Comparison of ENCODE assay signal across 8 cellular contexts in the genomic region with DNA sequence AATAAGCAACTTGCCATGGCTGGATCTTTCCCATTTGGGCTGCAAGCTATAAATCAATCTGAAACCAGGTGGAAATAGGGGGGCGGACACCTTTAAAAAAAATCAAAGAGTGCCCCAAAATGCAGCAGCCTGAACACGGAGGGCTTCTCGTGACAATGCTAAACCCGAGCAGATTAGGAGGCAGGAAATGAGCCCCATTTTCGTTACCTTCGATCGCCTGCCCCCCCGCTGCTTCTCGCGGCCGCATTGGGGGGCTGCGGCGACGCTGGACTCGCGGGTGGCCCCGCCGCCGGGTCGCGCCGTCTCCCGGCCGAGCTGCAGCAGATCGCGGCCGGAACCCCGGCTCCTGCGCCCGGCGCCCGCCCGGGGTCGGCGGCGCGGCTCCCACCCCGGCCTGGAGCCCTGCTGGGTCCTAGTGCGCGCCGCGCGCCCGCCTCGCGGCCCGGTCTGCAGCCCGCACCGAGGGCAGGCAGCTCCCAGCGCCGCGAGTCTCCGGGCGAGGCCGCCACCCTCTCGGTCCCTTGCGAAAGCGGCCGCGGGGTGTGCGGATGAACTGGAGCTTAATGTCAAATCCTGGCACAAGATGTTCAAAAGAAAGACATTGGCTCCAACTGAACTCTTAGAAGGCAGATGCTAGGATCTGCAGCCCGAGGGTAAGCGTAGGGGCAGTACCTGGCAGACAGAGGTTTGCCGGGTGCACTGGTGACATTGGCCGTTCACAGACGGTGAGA.
DNase-seq lines count a peak whose midpoint lies in the region; ATAC-seq and TF ChIP-seq lines count a peak whose summit lies in the region.

No MANE protein-coding gene starts in this region.

- H3K27me3 Mint-ChIP-seq in activated CD8-positive, alpha-beta memory T cell treated with anti-CD3 and anti-CD28 coated beads, Interleukin-2, amount 10 ng/mL, durations not matched to agents 7 days and 5 days, result no peaks in the 10 kb centered on the region
- H3K27me3 Mint-ChIP-seq in endothelial cell (ENCODE audit: unreplicated experiment), result peaks cover 10% of the 10 kb centered on the region

- no peak for TF ChIP-seq CTCF in endothelial cell (IDR thresholded peaks at IDR 0.05; ENCODE audit: unreplicated experiment)

- DNase-seq in NCI-H82 (lab: John Stamatoyannopoulos, UW) (peak; percentile 73), endothelial cell (ENCODE audit: low spot score) (peak; percentile 81)
- DNase-seq in activated CD8-positive, alpha-beta memory T cell treated with anti-CD3 and anti-CD28 coated beads, Interleukin-2, amount 10 ng/mL, durations not matched to agents 7 days and 5 days, result peak; percentile 82
- DNase-seq in stimulated activated CD8-positive, alpha-beta memory T cell treated with anti-CD3 and anti-CD28 coated beads, Interleukin-4, amount 100 ng/mL, for 24 hours (ENCODE audit: low read depth), result peak; percentile 44

- WGBS in mesodermal cell (ENCODE audit: insufficient coverage in 2 of 2), 2 experiments, result 1 to 2% methylated on average over 37 to 64 of the region's 66 CpGs

- peaks cover 3% of the 10 kb centered on the region; the same call in 1 of the 2 replicates for H3K27me3 ChIP-seq in BLaER1

- ATAC-seq in GM19035 (IDR thresholded peaks at IDR 0.05; ENCODE audit: unreplicated experiment) (peak; percentile 62), HG03175 (IDR thresholded peaks at IDR 0.05; ENCODE audit: unreplicated experiment) (peak; percentile 59)
- peak; percentile 71 for ATAC-seq in activated CD8-positive, alpha-beta memory T cell treated with anti-CD3 and anti-CD28 coated beads, Interleukin-2, amount 10 ng/mL, durations not matched to agents 7 days and 5 days

- H3K27ac ChIP-seq in BLaER1 (peak overlapping the region; percentile 88), mesodermal cell (ENCODE audit: low read depth, low read length, severe bottlenecking) (peak overlapping the region; percentile 83)

- H3K4me3 Mint-ChIP-seq in activated CD8-positive, alpha-beta memory T cell treated with anti-CD3 and anti-CD28 coated beads, Interleukin-2, amount 10 ng/mL, durations not matched to agents 7 days and 5 days, result peak overlapping the region; percentile 91
- H3K4me3 Mint-ChIP-seq in endothelial cell (ENCODE audit: unreplicated experiment), result peak overlapping the region; percentile 98

- no peaks in the 10 kb centered on the region for H3K36me3 ChIP-seq in BLaER1
- no peaks in the 10 kb centered on the region for H3K36me3 ChIP-seq in mesodermal cell (ENCODE audit: control insufficient read depth, insufficient read depth, low read length)

- H3K4me2 ChIP-seq in BLaER1, result peak overlapping the region; percentile 92

- peak overlapping the region; percentile 84 for H3K4me3 ChIP-seq in BLaER1
- H3K4me3 ChIP-seq in mesodermal cell (ENCODE audit: extremely low read depth, insufficient read depth, low read length, poor library complexity, severe bottlenecking), result peak overlapping the region; percentile 72

- H3K36me3 Mint-ChIP-seq in activated CD8-positive, alpha-beta memory T cell treated with anti-CD3 and anti-CD28 coated beads, Interleukin-2, amount 10 ng/mL, durations not matched to agents 7 days and 5 days, result peaks cover 4% of the 10 kb centered on the region
- peaks cover 10% of the 10 kb centered on the region for H3K36me3 Mint-ChIP-seq in endothelial cell (ENCODE audit: low read depth, unreplicated experiment)

- CTCF ChIA-PET in activated CD8-positive, alpha-beta memory T cell treated with anti-CD3 and anti-CD28 coated beads, Interleukin-2, amount 10 ng/mL, durations not matched to agents 7 days and 5 days (lab: Charles Lee), result interaction anchor here (1.1 to 3.0 kb wide), 7 partner anchors 12 to 189 kb away, joined by 3 to 15 read pairs (median 6); no protein-coding TSS in a partner anchor

- H3K9me3 ChIP-seq in BLaER1 (no peaks in the 10 kb centered on the region), mesodermal cell (ENCODE audit: control insufficient read depth, low read length) (no peaks in the 10 kb centered on the region)

- no peaks in the 10 kb centered on the region for H3K9me3 Mint-ChIP-seq in activated CD8-positive, alpha-beta memory T cell treated with anti-CD3 and anti-CD28 coated beads, Interleukin-2, amount 10 ng/mL, durations not matched to agents 7 days and 5 days (ENCODE audit: low read depth)
- no peaks in the 10 kb centered on the region for H3K9me3 Mint-ChIP-seq in endothelial cell (ENCODE audit: unreplicated experiment)

- H3K4me1 ChIP-seq in BLaER1 (peaks cover 56% of the 10 kb centered on the region), mesodermal cell (ENCODE audit: control insufficient read depth, insufficient read depth, low read length, poor library complexity, severe bottlenecking) (peaks cover 28% of the 10 kb centered on the region)

- no peaks in the 10 kb centered on the region for H4K20me1 ChIP-seq in BLaER1

- H3K9ac ChIP-seq in BLaER1, result peak overlapping the region; percentile 91

- peaks cover 62% of the 10 kb centered on the region for H3K4me1 Mint-ChIP-seq in activated CD8-positive, alpha-beta memory T cell treated with anti-CD3 and anti-CD28 coated beads, Interleukin-2, amount 10 ng/mL, durations not matched to agents 7 days and 5 days
- peaks cover 43% of the 10 kb centered on the region for H3K4me1 Mint-ChIP-seq in endothelial cell (ENCODE audit: unreplicated experiment)

- peak overlapping the region; percentile 94 for H3K27ac Mint-ChIP-seq in activated CD8-positive, alpha-beta memory T cell treated with anti-CD3 and anti-CD28 coated beads, Interleukin-2, amount 10 ng/mL, durations not matched to agents 7 days and 5 days
- H3K27ac Mint-ChIP-seq in endothelial cell (ENCODE audit: unreplicated experiment), result peak overlapping the region; percentile 100

Comparison
In these comparisons a context has a peak if more than half of its experiments do, and no peak if none do; other contexts are left out.
1. Peak in every context shown above with its lines: DNase-seq, ATAC-seq, H3K4me3 ChIP-seq and H3K27ac ChIP-seq.